ENCODE assay signal across 20 cellular contexts in the genomic region with DNA sequence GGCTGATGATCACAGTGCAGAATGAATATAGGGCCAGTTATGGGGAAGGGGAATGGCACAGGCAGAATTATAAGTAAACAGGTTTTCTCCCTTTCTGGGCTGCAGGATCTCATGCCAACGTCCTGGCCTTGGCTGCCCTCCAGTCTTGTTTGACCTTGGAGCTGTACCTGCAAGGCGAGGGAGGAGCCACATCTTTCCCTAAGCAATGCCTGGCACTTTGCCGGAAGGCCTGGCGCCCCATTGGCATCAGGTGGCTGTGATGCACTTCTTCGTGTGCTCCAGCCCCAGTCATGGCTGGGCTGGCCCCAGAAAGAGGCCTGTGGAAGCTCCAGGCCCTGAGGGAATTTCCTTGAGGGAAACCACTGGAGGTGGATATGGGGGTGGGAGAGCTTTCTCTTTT. TPM values are rescaled to one million over a fixed set of nuclear protein-coding genes. Genes with fewer than 3 reads are reported as not detected.
A peak's percentile ranks its signal among the peaks of the same experiment; 100 is the strongest.
DNase-seq lines count a peak whose midpoint lies in the region; ATAC-seq and TF ChIP-seq lines count a peak whose summit lies in the region.
"Had no signal": no experiment of that assay in that cellular context is flagged by ENCODE, and none has a peak within 500 bp of the region (broad histone marks: within the 10 kb centered on the region; RNA-seq: fewer than 3 reads in every experiment).

No MANE protein-coding gene starts in this region.

- H3K4me3 Mint-ChIP-seq in mesothelial cell of epicardium, result no peak overlapping the region
- H3K4me3 Mint-ChIP-seq in stimulated activated effector memory CD8-positive, alpha-beta T cell treated with anti-CD3 and anti-CD28 coated beads, Interleukin-12 subunit alpha, Interleukin-12 subunit beta, amount 100 ng/mL, for 72 hours, result no peak overlapping the region
- H3K4me3 Mint-ChIP-seq: activated naive CD8-positive, alpha-beta T cell treated with anti-CD3 and anti-CD28 coated beads for 36 hours; CD8-positive, alpha-beta memory T cell; effector memory CD8-positive, alpha-beta T cell; memory B cell; naive thymus-derived CD4-positive, alpha-beta T cell had no signal

- TF ChIP-seq CTCF in LNCaP clone FGC (IDR thresholded peaks at IDR 0.05; ENCODE audit: control insufficient read depth, extremely low read depth, insufficient read depth) (no peak), mesothelial cell of epicardium (IDR thresholded peaks at IDR 0.05; ENCODE audit: unreplicated experiment) (no peak), thyroid gland (IDR thresholded peaks at IDR 0.05) (no peak)

- no peaks in the 10 kb centered on the region for H3K36me3 Mint-ChIP-seq in mesothelial cell of epicardium
- H3K36me3 Mint-ChIP-seq in stimulated activated effector memory CD8-positive, alpha-beta T cell treated with anti-CD3 and anti-CD28 coated beads, Interleukin-12 subunit alpha, Interleukin-12 subunit beta, amount 100 ng/mL, for 72 hours, result no peaks in the 10 kb centered on the region
- H3K36me3 Mint-ChIP-seq: activated naive CD8-positive, alpha-beta T cell treated with anti-CD3 and anti-CD28 coated beads for 36 hours; CD8-positive, alpha-beta memory T cell; memory B cell; naive thymus-derived CD4-positive, alpha-beta T cell had no signal

- H3K4me1 Mint-ChIP-seq in mesothelial cell of epicardium, result peaks cover 68% of the 10 kb centered on the region
- peaks cover 38% of the 10 kb centered on the region for H3K4me1 Mint-ChIP-seq in stimulated activated effector memory CD8-positive, alpha-beta T cell treated with anti-CD3 and anti-CD28 coated beads, Interleukin-12 subunit alpha, Interleukin-12 subunit beta, amount 100 ng/mL, for 72 hours
- H3K4me1 Mint-ChIP-seq: memory B cell had no signal

- no peaks in the 10 kb centered on the region for H3K9me3 ChIP-seq in thyroid gland
- H3K9me3 ChIP-seq: esophagus squamous epithelium, gastroesophageal sphincter, sigmoid colon, SK-N-SH had no signal

- WGBS in thyroid gland, 2 donors, result 31 to 32% methylated on average over 5 of the region's 5 CpGs

- H3K4me1 ChIP-seq in thyroid gland, result peaks cover 55 to 61% of the 10 kb centered on the region in 2 donors
- H3K4me1 ChIP-seq: gastroesophageal sphincter, sigmoid colon had no signal

- H3K27me3 ChIP-seq in thyroid gland, result no peaks in the 10 kb centered on the region
- H3K27me3 ChIP-seq: esophagus squamous epithelium, gastroesophageal sphincter, sigmoid colon had no signal

- intact Hi-C loops in thyroid gland (cut with DNase I), result no loop called here

- no peak for ATAC-seq in HG03469 (IDR thresholded peaks at IDR 0.05; ENCODE audit: unreplicated experiment)
- ATAC-seq in stimulated activated effector memory CD8-positive, alpha-beta T cell treated with anti-CD3 and anti-CD28 coated beads, Interleukin-12 subunit alpha, Interleukin-12 subunit beta, amount 100 ng/mL, for 72 hours, result no peak
- ATAC-seq: effector memory CD8-positive, alpha-beta T cell; gastroesophageal sphincter; naive thymus-derived CD4-positive, alpha-beta T cell had no signal

- peak; percentile 87 for DNase-seq in LNCaP clone FGC (ENCODE audit: low read depth)
- peak; percentile 41 for DNase-seq in cerebellum (ENCODE audit: low spot score)
- no peak for DNase-seq in mesothelial cell of epicardium (ENCODE audit: low spot score in 2 of 2, unreplicated experiment in 2 of 2)
- peak; percentile 96 to 98 for DNase-seq in thyroid gland
- DNase-seq in stimulated activated CD4-positive, alpha-beta T cell treated with anti-CD3 and anti-CD28 coated beads, Interleukin-4, amount 100 ng/mL, for 24 hours, result no peak
- no peak for DNase-seq in stimulated activated effector memory CD8-positive, alpha-beta T cell treated with anti-CD3 and anti-CD28 coated beads, Interleukin-12 subunit alpha, Interleukin-12 subunit beta, amount 100 ng/mL, for 72 hours (ENCODE audit: low spot score in 2 of 2)
- DNase-seq: activated CD4-positive, alpha-beta T cell treated with anti-CD3 and anti-CD28 coated beads, Interleukin-2, amount 50 U/mL, for 1 hour; activated CD8-positive, alpha-beta memory T cell treated with anti-CD3 and anti-CD28 coated beads, Interleukin-2, amount 50 U/mL, for 48 hours; activated naive CD8-positive, alpha-beta T cell treated with anti-CD3 and anti-CD28 coated beads for 36 hours; CD8-positive, alpha-beta memory T cell; effector memory CD8-positive, alpha-beta T cell; esophagus squamous epithelium; naive thymus-derived CD4-positive, alpha-beta T cell; NCI-H524; sigmoid colon; SK-N-SH; T-helper 2 cell had no signal

- no peaks in the 10 kb centered on the region for H3K9me3 Mint-ChIP-seq in mesothelial cell of epicardium
- no peaks in the 10 kb centered on the region for H3K9me3 Mint-ChIP-seq in stimulated activated effector memory CD8-positive, alpha-beta T cell treated with anti-CD3 and anti-CD28 coated beads, Interleukin-12 subunit alpha, Interleukin-12 subunit beta, amount 100 ng/mL, for 72 hours
- H3K9me3 Mint-ChIP-seq: activated naive CD8-positive, alpha-beta T cell treated with anti-CD3 and anti-CD28 coated beads for 36 hours; CD8-positive, alpha-beta memory T cell; effector memory CD8-positive, alpha-beta T cell; memory B cell; naive thymus-derived CD4-positive, alpha-beta T cell had no signal

- H3K36me3 ChIP-seq in thyroid gland, result no peaks in the 10 kb centered on the region
- H3K36me3 ChIP-seq: esophagus squamous epithelium, gastroesophageal sphincter, sigmoid colon had no signal

- H3K4me3 ChIP-seq in LNCaP clone FGC (ENCODE audit: low read depth, low read length) (no peak overlapping the region), thyroid gland (replicated peaks in 1 of 3) (no peak overlapping the region)
- H3K4me3 ChIP-seq: esophagus squamous epithelium, gastroesophageal sphincter, sigmoid colon had no signal

- peak overlapping the region; percentile 76 for H3K27ac Mint-ChIP-seq in mesothelial cell of epicardium
- H3K27ac Mint-ChIP-seq in stimulated activated effector memory CD8-positive, alpha-beta T cell treated with anti-CD3 and anti-CD28 coated beads, Interleukin-12 subunit alpha, Interleukin-12 subunit beta, amount 100 ng/mL, for 72 hours, result no peak overlapping the region
- H3K27ac Mint-ChIP-seq: activated naive CD8-positive, alpha-beta T cell treated with anti-CD3 and anti-CD28 coated beads for 36 hours; memory B cell had no signal

- TF ChIP-seq POLR2A in thyroid gland (IDR thresholded peaks at IDR 0.05), result peak in 1 of 2 donors; percentile 45

- H3K27me3 Mint-ChIP-seq in mesothelial cell of epicardium (ENCODE audit: low read depth), result no peaks in the 10 kb centered on the region
- H3K27me3 Mint-ChIP-seq: activated naive CD8-positive, alpha-beta T cell treated with anti-CD3 and anti-CD28 coated beads for 36 hours; effector memory CD8-positive, alpha-beta T cell had no signal

- H3K27ac ChIP-seq in thyroid gland, result peak overlapping the region; percentile 70 to 91 (median 83)
- H3K27ac ChIP-seq: esophagus squamous epithelium, gastroesophageal sphincter, sigmoid colon had no signal

RNA-seq across cellular contexts. Expression of a gene that starts 16.7 kb away (rescaled TPM):
- total RNA-seq in cerebellum (10.4 TPM), mesothelial cell of epicardium (13.9 to 16.0 TPM (median 15.2 TPM) in 3 replicates), thyroid gland (10 to 100 TPM; 55.1 to 85.5 (median 64.0) TPM)

Comparison
In these comparisons a context has a peak if more than half of its experiments do, and no peak if none do; other contexts are left out.
1. DNase-seq: peak in LNCaP clone FGC (single experiment), cerebellum (single experiment) and thyroid gland (2 of 2); none in mesothelial cell of epicardium (0 of 2), stimulated activated CD4-positive, alpha-beta T cell treated with anti-CD3 and anti-CD28 coated beads, Interleukin-4, amount 100 ng/mL, for 24 hours (single experiment) and stimulated activated effector memory CD8-positive, alpha-beta T cell treated with anti-CD3 and anti-CD28 coated beads, Interleukin-12 subunit alpha, Interleukin-12 subunit beta, amount 100 ng/mL, for 72 hours (0 of 2).